ENCODE assay signal across 8 cellular contexts in the genomic region with DNA sequence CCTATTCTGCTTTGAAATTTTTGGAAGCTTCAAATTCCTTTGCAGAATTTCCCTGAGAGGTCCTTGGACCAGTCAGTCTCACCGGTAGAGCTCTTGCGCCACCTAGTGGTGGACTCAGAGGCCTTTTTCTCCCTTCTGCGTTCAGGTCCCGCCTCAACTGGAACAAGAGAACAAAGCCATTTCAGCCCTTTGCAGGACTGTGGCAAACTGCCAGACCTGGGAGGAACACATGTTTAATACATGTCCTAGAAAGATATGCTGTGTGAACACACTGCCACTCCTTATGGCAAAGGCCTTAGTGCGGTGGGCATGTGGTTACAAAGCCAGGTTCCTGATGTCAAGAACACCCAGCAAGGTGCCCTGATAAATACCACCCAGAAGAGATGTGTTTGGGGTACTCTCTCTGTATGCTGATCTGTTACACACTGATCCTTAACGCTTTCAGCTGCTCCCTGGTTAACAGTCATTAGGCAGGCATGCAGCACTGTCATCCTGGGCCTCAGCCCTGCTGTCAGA.
DNase-seq lines count a peak whose midpoint lies in the region; TF ChIP-seq lines count a peak whose summit lies in the region.

No MANE protein-coding gene starts in this region.

- H3K4me3 ChIP-seq in HAP-1 = no peak overlapping the region
- H3K4me3 ChIP-seq in right atrium auricular region = no peak overlapping the region
- H3K4me3 ChIP-seq in sigmoid colon = no peak overlapping the region

- no peak for TF ChIP-seq POLR2A in sigmoid colon (IDR thresholded peaks at IDR 0.05)

- H3K27me3 ChIP-seq in HAP-1 (ENCODE audit: low read depth) (peaks cover 16% of the 10 kb centered on the region), right atrium auricular region (no peaks in the 10 kb centered on the region), sigmoid colon (no peaks in the 10 kb centered on the region)

- H3K4me1 ChIP-seq in HAP-1 (no peaks in the 10 kb centered on the region; the same call in none of the 2 replicates), right atrium auricular region (no peaks in the 10 kb centered on the region), sigmoid colon (no peaks in the 10 kb centered on the region)

- intact Hi-C loops in sigmoid colon (cut with DNase I) = loop anchor here (5.0 kb wide), 3 partner anchors 165 to 840 kb away; no protein-coding TSS in a partner anchor

- in situ Hi-C loops in HAP-1 (cut with MboI; ENCODE audit: low sequenced_read_pairs) = loop anchor here (10.0 to 25.0 kb wide), 4 partner anchors 162 to 860 kb away; a partner anchor contains a TSS

- TF ChIP-seq CTCF in right atrium auricular region (IDR thresholded peaks at IDR 0.05) = peak; percentile 85 to 97
- peak; percentile 73 to 90 (median 80) for TF ChIP-seq CTCF in sigmoid colon (IDR thresholded peaks at IDR 0.05)

- H3K27ac ChIP-seq in right atrium auricular region (no peak overlapping the region), sigmoid colon (no peak overlapping the region)

- 5 to 23% methylated on average over 6 of the region's 6 CpGs for WGBS in sigmoid colon, 2 donors

- H3K9me3 ChIP-seq in HAP-1 = no peaks in the 10 kb centered on the region
- H3K9me3 ChIP-seq in right atrium auricular region = no peaks in the 10 kb centered on the region
- H3K9me3 ChIP-seq in sigmoid colon = no peaks in the 10 kb centered on the region

- no peak for TF ChIP-seq EP300 in sigmoid colon (IDR thresholded peaks at IDR 0.05)

- DNase-seq in GDM1 (lab: John Stamatoyannopoulos, UW) (peak; percentile 32), HAP-1 (ENCODE audit: low spot score in 2 of 2) (peak; percentile 73 to 89), NCI-H1092 treated with DMSO at 0.1 percent for 48 hours (lab: John Stamatoyannopoulos, UW) (peak; percentile 70), T-helper 1 cell (peak; percentile 28 to 64 (median 56)), amniotic epithelial cell (ENCODE audit: low read depth) (peak; percentile 66), right atrium auricular region (ENCODE audit: low spot score) (peak; percentile 92), sigmoid colon (peak; percentile 91), cortex of kidney (lab: John Stamatoyannopoulos, UW) (no peak)

- H3K36me3 ChIP-seq in HAP-1 (replicated peaks) (no peaks in the 10 kb centered on the region), right atrium auricular region (no peaks in the 10 kb centered on the region), sigmoid colon (no peaks in the 10 kb centered on the region)
